Comparison of ENCODE assay signal across 13 cellular contexts in genomic region chr7:70189776-70190175, GRCh38.
DNase-seq lines count a peak whose midpoint lies in the region; TF ChIP-seq lines count a peak whose summit lies in the region.
"Had no signal": no experiment of that assay in that cellular context is flagged by ENCODE, and none has a peak within 500 bp of the region (broad histone marks: within the 10 kb centered on the region; RNA-seq: fewer than 3 reads in every experiment).

No MANE protein-coding gene starts in this region.

- H3K4me3 ChIP-seq in muscle layer of duodenum (ENCODE audit: low read depth in 1 of 2, low read length in 2 of 2) (no peak overlapping the region), neural progenitor cell (no peak overlapping the region)
- H3K4me3 ChIP-seq: A549 had no signal

- H3K9ac ChIP-seq in neural progenitor cell, result no peak overlapping the region

- no peak for TF ChIP-seq CTCF in neural progenitor cell (IDR thresholded peaks at IDR 0.05)
- no peak for TF ChIP-seq CTCF in nephron progenitor cell (IDR thresholded peaks at IDR 0.05)

- H3K9me3 ChIP-seq in muscle layer of duodenum (ENCODE audit: control insufficient read depth in 1 of 2, low read length in 2 of 2) (no peaks in the 10 kb centered on the region), neural progenitor cell (ENCODE audit: low read depth) (peaks cover 6% of the 10 kb centered on the region)

- H3K27me3 ChIP-seq in muscle layer of duodenum (ENCODE audit: low read depth, low read length) (no peaks in the 10 kb centered on the region), neural progenitor cell (peaks cover 8% of the 10 kb centered on the region)

- peak; percentile 79 for DNase-seq in LHCN-M2 (ENCODE audit: low read depth)
- peak; percentile 43 for DNase-seq in astrocyte of the hippocampus (ENCODE audit: low read depth, low spot score)
- no peak for DNase-seq in activated naive CD4-positive, alpha-beta T cell treated with Interleukin-2 at 50 U/mL for 16 hours
- DNase-seq in neural progenitor cell (ENCODE audit: low spot score), result no peak
- DNase-seq in nephron progenitor cell, result no peak
- DNase-seq: CD8-positive, alpha-beta T cell; COR-L47; DMS153; GF-D8 had no signal

- no peaks in the 10 kb centered on the region for H3K79me2 ChIP-seq in neural progenitor cell (ENCODE audit: low read depth)

- no peak overlapping the region for H2AFZ ChIP-seq in neural progenitor cell (replicated peaks)

- H3K27ac Mint-ChIP-seq in neural progenitor cell (no peak overlapping the region), nephron progenitor cell (no peak overlapping the region)
- H3K27ac Mint-ChIP-seq: CD14-positive monocyte; CD8-positive, alpha-beta T cell had no signal

- peaks cover 4% of the 10 kb centered on the region for H3K36me3 Mint-ChIP-seq in neural progenitor cell
- H3K36me3 Mint-ChIP-seq in nephron progenitor cell (ENCODE audit: low read depth), result peaks cover 50% of the 10 kb centered on the region
- H3K36me3 Mint-ChIP-seq: CD8-positive, alpha-beta T cell had no signal

- no peak overlapping the region for H3K4me2 ChIP-seq in neural progenitor cell
- H3K4me2 ChIP-seq: A549 had no signal

- no peaks in the 10 kb centered on the region for H3K4me1 ChIP-seq in muscle layer of duodenum (ENCODE audit: control insufficient read depth in 1 of 2, insufficient read depth in 2 of 2, low read length in 2 of 2)
- peaks cover 3% of the 10 kb centered on the region for H3K4me1 ChIP-seq in neural progenitor cell
- H3K4me1 ChIP-seq: A549 had no signal

- H3K4me1 Mint-ChIP-seq in neural progenitor cell (peaks cover 2% of the 10 kb centered on the region), nephron progenitor cell (peaks cover 10% of the 10 kb centered on the region)
- H3K4me1 Mint-ChIP-seq: CD14-positive monocyte had no signal

- H3K9me3 Mint-ChIP-seq in neural progenitor cell (peaks cover 21% of the 10 kb centered on the region), nephron progenitor cell (peaks cover 43% of the 10 kb centered on the region)
- H3K9me3 Mint-ChIP-seq: CD8-positive, alpha-beta T cell had no signal

- peak overlapping the region; percentile 3 for H3K27ac ChIP-seq in muscle layer of duodenum (ENCODE audit: low read length)
- H3K27ac ChIP-seq in neural progenitor cell, result no peak overlapping the region
- H3K27ac ChIP-seq: A549, HL-60 had no signal

- H3K36me3 ChIP-seq in muscle layer of duodenum (ENCODE audit: control insufficient read depth in 1 of 2, insufficient read depth in 2 of 2, low read length in 2 of 2) (no peaks in the 10 kb centered on the region), neural progenitor cell (no peaks in the 10 kb centered on the region)

- no peaks in the 10 kb centered on the region for H3F3A ChIP-seq in neural progenitor cell (ENCODE audit: low read depth)

- H4K20me1 ChIP-seq in neural progenitor cell (ENCODE audit: low read depth), result no peaks in the 10 kb centered on the region

- H3K27me3 Mint-ChIP-seq in neural progenitor cell (ENCODE audit: insufficient read depth, low read depth) (peaks cover 4% of the 10 kb centered on the region), nephron progenitor cell (ENCODE audit: low read depth, poor library complexity) (no peaks in the 10 kb centered on the region)

- no peak overlapping the region for H3K4me3 Mint-ChIP-seq in neural progenitor cell
- H3K4me3 Mint-ChIP-seq in nephron progenitor cell, result no peak overlapping the region
- H3K4me3 Mint-ChIP-seq: CD14-positive monocyte; CD8-positive, alpha-beta T cell had no signal

Comparison
In these comparisons a context has a peak if more than half of its experiments do, and no peak if none do; other contexts are left out.
1. DNase-seq: peak in LHCN-M2 (single experiment) and astrocyte of the hippocampus (single experiment); none in activated naive CD4-positive, alpha-beta T cell treated with Interleukin-2 at 50 U/mL for 16 hours (single experiment), neural progenitor cell (single experiment) and nephron progenitor cell (single experiment).